ENCODE assay signal across 8 cellular contexts in the genomic region with DNA sequence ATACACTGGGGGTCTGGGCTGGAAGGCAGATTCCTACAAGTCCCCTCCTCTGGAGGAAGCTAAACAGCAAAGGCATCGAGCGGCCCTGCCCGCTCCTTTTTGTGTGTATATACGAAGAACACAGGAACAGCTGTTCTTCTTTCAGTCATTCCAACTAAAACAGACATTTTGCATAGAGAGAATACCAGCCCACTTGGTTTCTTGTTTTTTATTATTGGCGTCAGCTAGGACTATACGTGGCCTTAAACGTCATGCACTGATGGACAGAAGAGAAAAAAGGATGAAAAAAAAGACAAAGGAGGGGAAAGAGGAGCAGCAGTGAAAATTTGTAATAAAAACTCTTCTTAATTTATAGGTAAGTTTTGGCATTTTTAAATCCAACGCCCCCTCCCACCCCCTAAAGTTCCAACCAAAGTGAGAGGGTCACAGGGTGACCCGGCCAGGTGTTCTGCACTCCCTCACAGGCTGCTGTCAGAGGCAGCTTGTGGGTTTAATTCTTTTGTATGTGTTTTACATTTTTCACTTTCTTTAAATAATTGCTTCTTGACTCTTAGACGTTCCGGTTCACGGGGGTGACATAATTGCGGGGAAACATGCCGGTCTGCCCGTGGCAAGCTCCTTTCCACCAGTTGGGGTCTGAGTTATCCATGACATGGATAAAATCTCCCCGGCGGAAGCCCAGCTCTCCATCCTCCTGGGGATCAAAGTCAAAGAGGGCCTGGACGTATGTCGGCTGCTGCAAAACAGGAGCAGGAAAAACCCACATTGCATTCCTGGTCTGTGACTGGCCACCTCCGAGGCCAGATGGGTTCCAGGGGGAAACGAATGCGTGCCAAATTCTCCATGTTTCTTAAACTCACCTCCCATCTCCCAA. TPM values are rescaled to one million over a fixed set of nuclear protein-coding genes. Genes with fewer than 3 reads are reported as not detected.
A peak's percentile ranks its signal among the peaks of the same experiment; 100 is the strongest.
DNase-seq lines count a peak whose midpoint lies in the region; ATAC-seq and TF ChIP-seq lines count a peak whose summit lies in the region.

No MANE protein-coding gene starts in this region.

- no peak overlapping the region for H3K4ac ChIP-seq in trophoblast cell (ENCODE audit: low read depth, low read length)

- no peak for TF ChIP-seq POLR2A in upper lobe of left lung (IDR thresholded peaks at IDR 0.05)

- no peak overlapping the region for H2BK5ac ChIP-seq in trophoblast cell (ENCODE audit: low read depth, low read length, poor library complexity)

- H4K8ac ChIP-seq in trophoblast cell (ENCODE audit: low read depth, low read length) = no peak overlapping the region

- H3K79me2 ChIP-seq in OCI-LY7 (ENCODE audit: insufficient read depth, low read depth, low read length) = peaks cover 61% of the 10 kb centered on the region
- H3K79me2 ChIP-seq in trophoblast cell (ENCODE audit: control insufficient read depth, insufficient read depth, low read length, poor library complexity) = no peaks in the 10 kb centered on the region

- H3K4me1 ChIP-seq in OCI-LY7 (ENCODE audit: insufficient read depth, low read length, poor library complexity, severe bottlenecking) = peaks cover 89% of the 10 kb centered on the region
- H3K4me1 ChIP-seq in trophoblast cell (ENCODE audit: control insufficient read depth in 1 of 2, insufficient read depth in 2 of 2, low read length in 2 of 2) = peaks cover 0 to 3% of the 10 kb centered on the region in 2 experiments
- H3K4me1 ChIP-seq in upper lobe of left lung = peaks cover 5 to 14% (median 12%) of the 10 kb centered on the region in 4 donors

- no peaks in the 10 kb centered on the region for H3K9me2 ChIP-seq in OCI-LY7 (ENCODE audit: insufficient read depth, low read length)

- ATAC-seq in GM18511 (IDR thresholded peaks at IDR 0.05; ENCODE audit: unreplicated experiment) (peak; percentile 61), upper lobe of left lung (ENCODE audit: low FRiP score in 2 of 2) (no peak)

- H3K4me3 ChIP-seq in OCI-LY7 (ENCODE audit: low read depth, low read length, poor library complexity, severe bottlenecking) (peak overlapping the region; percentile 51), trophoblast cell (ENCODE audit: low read depth, low read length) (no peak overlapping the region), dorsolateral prefrontal cortex (no peak overlapping the region), upper lobe of left lung (no peak overlapping the region)

- CTCF ChIA-PET in OCI-LY7 (lab: Charles Lee; ENCODE audit: unreplicated experiment) = interaction anchor here (0.6 to 2.7 kb wide), 7 partner anchors 11 to 89 kb away, joined by 3 to 10 read pairs (median 4); no protein-coding TSS in a partner anchor

- peak; percentile 71 for DNase-seq in HCEC 1CT
- DNase-seq in OCI-LY7 (ENCODE audit: low spot score) = peak; percentile 94
- DNase-seq in trophoblast cell = peak; percentile 31 to 57
- DNase-seq in SKM-1 treated with dmso at 0.1 percent for 144 hours (lab: John Stamatoyannopoulos, UW; ENCODE audit: unreplicated experiment) = no peak
- DNase-seq in NCI-H2081 treated with DMSO at 0.1 percent for 48 hours (lab: John Stamatoyannopoulos, UW) = no peak
- DNase-seq in dorsolateral prefrontal cortex = no peak
- DNase-seq in upper lobe of left lung = no peak

- H2BK120ac ChIP-seq in trophoblast cell (ENCODE audit: insufficient read depth, low read length, poor library complexity) = no peak overlapping the region

- no peak overlapping the region for H2AK5ac ChIP-seq in trophoblast cell (ENCODE audit: low read length)

- H3K14ac ChIP-seq in trophoblast cell (ENCODE audit: low read length) = no peak overlapping the region

- H3K27me3 ChIP-seq in trophoblast cell (ENCODE audit: insufficient read depth, low read length) (no peaks in the 10 kb centered on the region), dorsolateral prefrontal cortex (no peaks in the 10 kb centered on the region), upper lobe of left lung (no peaks in the 10 kb centered on the region)

- H2AFZ ChIP-seq in OCI-LY7 (ENCODE audit: low read length) (no peak overlapping the region), trophoblast cell (ENCODE audit: insufficient read depth, low read length, poor library complexity) (no peak overlapping the region)

- BruUV-seq in OCI-LY7 (replicated peaks; lab: Mats Ljungman, UMichigan) = TSS peak; percentile 98

- H3K4me2 ChIP-seq in OCI-LY7 (ENCODE audit: low read length) (peak overlapping the region; percentile 67), trophoblast cell (ENCODE audit: low read length) (no peak overlapping the region)

- POLR2A ChIA-PET in OCI-LY7 (lab: Charles Lee) = interaction anchor here (0.6 to 23.2 kb wide), 19 partner anchors 9 to 136 kb away, joined by 3 to 393 read pairs (median 9); a partner anchor contains a TSS

- H4K20me1 ChIP-seq in OCI-LY7 (ENCODE audit: insufficient read depth, low read length) = no peaks in the 10 kb centered on the region

- H3K18ac ChIP-seq in trophoblast cell (ENCODE audit: low read length) = no peak overlapping the region

- WGBS in trophoblast cell (ENCODE audit: extremely low coverage, insufficient coverage, insufficient read length) = no CpG with 5 or more reads among the region's 22 CpGs
- WGBS in upper lobe of left lung, 2 donors = 93 to 94% methylated on average over 22 of the region's 22 CpGs

- no peak overlapping the region for H4K91ac ChIP-seq in trophoblast cell (ENCODE audit: low read depth, low read length)

- TF ChIP-seq CTCF in OCI-LY7 (conservative IDR thresholded peaks at IDR 0.05; ENCODE audit: low read length) = 0 out of 2 replicates have a peak, but pooled peaks have one; percentile 38
- no peak for TF ChIP-seq CTCF in dorsolateral prefrontal cortex (IDR thresholded peaks at IDR 0.05 in 54 of 56, conservative IDR thresholded peaks at IDR 0.05 in 2 of 56; ENCODE audit: low read depth in 1 of 56, partially characterized antibody in 56 of 56)
- TF ChIP-seq CTCF in upper lobe of left lung (IDR thresholded peaks at IDR 0.05) = no peak

- H3K9me3 ChIP-seq in OCI-LY7 (ENCODE audit: low read length) (no peaks in the 10 kb centered on the region), trophoblast cell (ENCODE audit: insufficient read depth, low read depth, low read length) (peaks cover 2% of the 10 kb centered on the region), upper lobe of left lung (no peaks in the 10 kb centered on the region)

- H2BK12ac ChIP-seq in trophoblast cell (ENCODE audit: low read length) = no peak overlapping the region

- H3K23ac ChIP-seq in trophoblast cell (ENCODE audit: low read length) = no peak overlapping the region

- intact Hi-C loops in OCI-LY7 (cut with micrococcal nuclease; ENCODE audit: unreplicated experiment) = loop anchor here (1.0 kb wide), 2 partner anchors 25 to 31 kb away; a partner anchor contains a TSS
- intact Hi-C loops in dorsolateral prefrontal cortex (cut with DNase I) = loop anchor here in 1 of 2 donors (5.0 to 10.0 kb wide), 2 partner anchors 33 to 195 kb away; a partner anchor contains a TSS

- H4K12ac ChIP-seq in trophoblast cell (ENCODE audit: low read depth, low read length) = no peak overlapping the region

- H3K36me3 ChIP-seq in OCI-LY7 (ENCODE audit: insufficient read depth, low read length) (peaks cover 86% of the 10 kb centered on the region), trophoblast cell (ENCODE audit: control insufficient read depth in 1 of 2, insufficient read depth in 2 of 2, low read length in 2 of 2) (peaks cover 33 to 44% of the 10 kb centered on the region in 2 experiments), upper lobe of left lung (peaks cover 14 to 54% (median 34%) of the 10 kb centered on the region in 4 donors)

- TF ChIP-seq EP300 in upper lobe of left lung (IDR thresholded peaks at IDR 0.05) = no peak

- H3K9ac ChIP-seq in trophoblast cell (ENCODE audit: low read length) = no peak overlapping the region

- H3K27ac ChIP-seq in OCI-LY7 (ENCODE audit: low read depth, low read length, poor library complexity, severe bottlenecking) (peak overlapping the region; percentile 92), trophoblast cell (ENCODE audit: low read depth, low read length) (no peak overlapping the region), dorsolateral prefrontal cortex (no peak overlapping the region), upper lobe of left lung (peak overlapping the region in 1 of 4 donors; percentile 21)

- H3K79me1 ChIP-seq in trophoblast cell (ENCODE audit: low read length) = no peaks in the 10 kb centered on the region

RNA-seq across cellular contexts. Expression of a gene that starts 30.8 kb away (rescaled TPM):
- 113 TPM in 2 replicates for total RNA-seq in OCI-LY7 (2014; rRNA removed; shearing (Covaris generic))
- total RNA-seq in OCI-LY7 (2022) (118 and 144 TPM in 2 replicates), dorsolateral prefrontal cortex (10 to 100 TPM in 116 of 120 experiments, 1 to 10 TPM in 4; 8.5 to 25.5 (median 15.6) TPM), upper lobe of left lung (10 to 100 TPM; 21.9 to 37.0 (median 23.9) TPM)
- polyA plus RNA-seq in trophoblast cell (2013) = 8.9 and 10.2 TPM in 2 replicates

RNA-seq across cellular contexts. Expression of a gene that starts 49.0 kb away (rescaled TPM):
- total RNA-seq in OCI-LY7 (2014; rRNA removed; shearing (Covaris generic)) = 69.4 and 70.9 TPM in 2 replicates
- total RNA-seq in OCI-LY7 (2022) (132 and 139 TPM in 2 replicates), dorsolateral prefrontal cortex (10 to 100 TPM in 111 of 120 experiments, 1 to 10 TPM in 9; 7.9 to 31.1 (median 15.6) TPM), upper lobe of left lung (10 to 100 TPM; 19.9 to 42.8 (median 36.2) TPM)
- polyA plus RNA-seq in trophoblast cell (2013) = 8.8 and 8.9 TPM in 2 replicates

RNA-seq across cellular contexts. Expression of a gene that starts 58.4 kb away (rescaled TPM):
- total RNA-seq in OCI-LY7 (2014; rRNA removed; shearing (Covaris generic)) = 123 and 127 TPM in 2 replicates
- total RNA-seq in OCI-LY7 (2022) (90.2 and 103 TPM in 2 replicates), dorsolateral prefrontal cortex (10 to 100 TPM; 33.7 to 71.4 (median 51.1) TPM), upper lobe of left lung (10 to 100 TPM; 23.7 to 56.7 (median 36.9) TPM)
- 44.9 and 45.1 TPM in 2 replicates for polyA plus RNA-seq in trophoblast cell (2013)

RNA-seq across cellular contexts. Expression of a gene that starts 58.6 kb away (rescaled TPM):
- total RNA-seq in OCI-LY7 (2014; rRNA removed; shearing (Covaris generic)) = 52.3 and 77.6 TPM in 2 replicates
- total RNA-seq in OCI-LY7 (2022) = 106 and 122 TPM in 2 replicates
- 29.6 and 29.8 TPM in 2 replicates for polyA plus RNA-seq in trophoblast cell (2013)
- total RNA-seq in dorsolateral prefrontal cortex = 10 to 100 TPM; 41.9 to 89.7 (median 60.2) TPM
- total RNA-seq in upper lobe of left lung = 100 to 1,000 TPM in 2 of 6 donors, 10 to 100 TPM in 4; 32.3 to 139 (median 55.4) TPM

Comparison
In these comparisons a context has a peak if more than half of its experiments do, and no peak if none do; other contexts are left out.
1. DNase-seq: peak in HCEC 1CT (single experiment), OCI-LY7 (single experiment) and trophoblast cell (2 of 2); none in SKM-1 treated with dmso at 0.1 percent for 144 hours (single experiment), NCI-H2081 treated with DMSO at 0.1 percent for 48 hours (single experiment), dorsolateral prefrontal cortex (0 of 10) and upper lobe of left lung (0 of 2).